In the genomic region with DNA sequence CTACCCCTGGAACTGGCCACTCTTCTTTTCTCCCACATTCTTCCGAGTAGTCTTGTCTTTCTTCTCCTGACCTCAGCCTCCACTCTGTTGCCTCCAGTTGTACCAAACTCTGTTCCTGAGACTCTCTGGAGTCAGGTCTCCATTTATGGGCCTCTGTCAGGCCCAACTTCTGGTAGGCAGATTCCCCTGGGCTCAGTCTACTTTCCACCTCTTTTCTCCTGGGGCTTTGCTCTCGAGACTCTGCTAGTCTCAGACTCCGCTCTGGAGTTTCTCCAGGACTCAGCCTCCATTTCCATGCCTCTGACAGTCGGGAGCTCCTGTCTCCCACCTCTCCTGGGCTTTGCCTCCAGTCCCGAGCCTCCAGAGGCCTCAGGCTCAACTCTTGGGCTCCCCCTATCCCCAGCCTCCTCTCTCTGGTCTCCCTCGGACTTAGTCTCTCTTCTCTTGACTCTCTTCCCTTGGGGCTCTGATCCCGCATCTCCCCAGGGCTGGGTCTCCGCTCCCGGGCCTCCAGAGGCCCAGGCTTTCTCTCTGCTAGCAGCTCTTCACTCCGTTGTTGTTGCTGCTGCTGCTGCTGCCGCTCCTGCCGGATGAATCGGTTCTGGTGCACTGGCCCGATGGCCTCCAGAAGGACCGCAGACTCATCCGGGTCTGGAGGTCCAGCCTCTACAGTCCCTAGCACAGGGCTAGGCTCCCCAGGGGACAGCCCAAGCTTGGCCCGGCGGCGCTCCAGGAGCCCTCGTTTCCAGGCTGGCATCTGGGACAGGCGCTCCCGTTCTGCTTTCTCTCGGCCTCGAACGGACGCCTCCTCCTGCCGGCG, we compare ENCODE assay signal across 8 cellular contexts. TPM values are rescaled to one million over a fixed set of nuclear protein-coding genes. Genes with fewer than 3 reads are reported as not detected.
DNase-seq lines count a peak whose midpoint lies in the region; ATAC-seq and TF ChIP-seq lines count a peak whose summit lies in the region.

No MANE protein-coding gene starts in this region.

- POLR2A ChIA-PET in AG04450 (lab: Yijun Ruan, JAX): interaction anchor here (0.6 kb wide), 1 partner anchor 126 kb away, joined by 4 read pairs; no protein-coding TSS in a partner anchor

- DNase-seq in AG04450 (ENCODE audit: low read depth, low spot score): no peak
- peak in 1 of 2 experiments; percentile 55 for DNase-seq in HL-60 (ENCODE audit: low read depth in 1 of 2, low spot score in 1 of 2)
- peak; percentile 63 for DNase-seq in activated CD8-positive, alpha-beta memory T cell treated with anti-CD3 and anti-CD28 coated beads, Interleukin-2, amount 50 U/mL, for 48 hours
- peak; percentile 41 to 77 (median 74) for DNase-seq in right cardiac atrium
- peak; percentile 52 for DNase-seq in stimulated activated CD8-positive, alpha-beta memory T cell treated with anti-CD3 and anti-CD28 coated beads, Interleukin-4, amount 100 ng/mL, for 48 hours
- no peak for DNase-seq in globus pallidus (ENCODE audit: low spot score)

- H3K27me3 ChIP-seq in AG04450 (ENCODE audit: control insufficient read depth, insufficient read depth, low read length) (no peaks in the 10 kb centered on the region), HL-60 (ENCODE audit: insufficient read depth, poor library complexity, severe bottlenecking) (no peaks in the 10 kb centered on the region), right cardiac atrium (ENCODE audit: control insufficient read depth, insufficient read depth) (no peaks in the 10 kb centered on the region)

- ATAC-seq in right cardiac atrium (no peak), GM18873 (IDR thresholded peaks at IDR 0.05; ENCODE audit: low FRiP score, unreplicated experiment) (no peak), HG03378 (IDR thresholded peaks at IDR 0.05; ENCODE audit: unreplicated experiment) (no peak)

- H3K4me3 ChIP-seq in AG04450 (ENCODE audit: low read depth, low read length): peak overlapping the region; percentile 92
- peak overlapping the region; percentile 60 for H3K4me3 ChIP-seq in HL-60 (replicated peaks; ENCODE audit: insufficient read depth, low read length)
- H3K4me3 ChIP-seq in right cardiac atrium (ENCODE audit: low read length): peak overlapping the region; percentile 88

- peaks cover 10% of the 10 kb centered on the region for H3K4me1 ChIP-seq in right cardiac atrium (ENCODE audit: control insufficient read depth, insufficient read depth, low read length)

- no peaks in the 10 kb centered on the region; the same call in 1 of the 2 replicates for H3K9me3 ChIP-seq in AG04450 (ENCODE audit: control insufficient read depth, insufficient read depth, low read length)
- H3K9me3 ChIP-seq in right cardiac atrium (ENCODE audit: control insufficient read depth, low read length): no peaks in the 10 kb centered on the region

- WGBS in right cardiac atrium: 27% methylated on average over 28 of the region's 28 CpGs

- intact Hi-C loops in right cardiac atrium (cut with DNase I): loop anchor here in 1 of 4 donors (2.0 kb wide), 1 partner anchor 37 kb away; no protein-coding TSS in a partner anchor

- peak overlapping the region; percentile 75 for H3K27ac ChIP-seq in AG04450 (ENCODE audit: low read depth, low read length)
- H3K27ac ChIP-seq in HL-60 (replicated peaks): peak overlapping the region; percentile 94
- peak overlapping the region; percentile 82 for H3K27ac ChIP-seq in right cardiac atrium (ENCODE audit: low read length)

- CTCF ChIA-PET in AG04450 (lab: Charles Lee): interaction anchor here (1.0 to 1.4 kb wide), 3 partner anchors 10 to 402 kb away, joined by 3 to 6 read pairs (median 4); no protein-coding TSS in a partner anchor

- TF ChIP-seq CTCF in AG04450 (IDR thresholded peaks at IDR 0.05; ENCODE audit: low read depth, low read length) (peak; percentile 38), HL-60 (IDR thresholded peaks at IDR 0.05; ENCODE audit: insufficient read depth, low read length) (peak; percentile 9)

RNA-seq across cellular contexts. Expression of a gene that starts 1.1 kb away (rescaled TPM):
- polyA plus RNA-seq in AG04450 (2011; rRNA removed) (83.2 and 89.6 TPM in 2 replicates), right cardiac atrium (23.1 TPM)
- 70.7 and 74.2 TPM in 2 replicates for polyA minus RNA-seq in AG04450 (2011; rRNA and poly(A)+ RNA removed)
- total RNA-seq in right cardiac atrium: 10 to 100 TPM; 21.8 to 33.9 (median 23.5) TPM

RNA-seq across cellular contexts. Expression of a gene that starts 5.4 kb away (rescaled TPM):
- 14.6 and 17.4 TPM in 2 replicates for polyA plus RNA-seq in AG04450 (2011; rRNA removed)
- 11.0 and 15.0 TPM in 2 replicates for polyA minus RNA-seq in AG04450 (2011; rRNA and poly(A)+ RNA removed)
- total RNA-seq in right cardiac atrium: 1 to 10 TPM; 2.5 to 5.8 (median 5.0) TPM
- polyA plus RNA-seq in right cardiac atrium: 5.3 TPM

RNA-seq across cellular contexts. Expression of a gene that starts 12.6 kb away (rescaled TPM):
- 27.6 and 31.9 TPM in 2 replicates for polyA plus RNA-seq in AG04450 (2011; rRNA removed)
- 32.9 and 40.2 TPM in 2 replicates for polyA minus RNA-seq in AG04450 (2011; rRNA and poly(A)+ RNA removed)
- 10 to 100 TPM; 18.2 to 23.4 (median 20.4) TPM for total RNA-seq in right cardiac atrium
- 17.0 TPM for polyA plus RNA-seq in right cardiac atrium

RNA-seq across cellular contexts. Expression of a gene that starts 31.7 kb away (rescaled TPM):
- polyA plus RNA-seq in AG04450 (2011; rRNA removed) (4.1 and 6.8 TPM in 2 replicates), right cardiac atrium (11.1 TPM)
- polyA minus RNA-seq in AG04450 (2011; rRNA and poly(A)+ RNA removed): 9.0 and 9.5 TPM in 2 replicates
- total RNA-seq in right cardiac atrium: 10 to 100 TPM; 20.7 to 26.6 (median 24.2) TPM

RNA-seq across cellular contexts. Expression of a gene that starts 34.8 kb away (rescaled TPM):
- 1,457 and 1,715 TPM in 2 replicates for polyA plus RNA-seq in AG04450 (2011; rRNA removed)
- polyA minus RNA-seq in AG04450 (2011; rRNA and poly(A)+ RNA removed): 1,694 and 2,026 TPM in 2 replicates
- 100 to 1,000 TPM; 130 to 250 (median 200) TPM for total RNA-seq in right cardiac atrium
- polyA plus RNA-seq in right cardiac atrium: 170 TPM

Comparison
In these comparisons a context has a peak if more than half of its experiments do, and no peak if none do; other contexts are left out.
1. DNase-seq: peak in activated CD8-positive, alpha-beta memory T cell treated with anti-CD3 and anti-CD28 coated beads, Interleukin-2, amount 50 U/mL, for 48 hours (single experiment), right cardiac atrium (3 of 3) and stimulated activated CD8-positive, alpha-beta memory T cell treated with anti-CD3 and anti-CD28 coated beads, Interleukin-4, amount 100 ng/mL, for 48 hours (single experiment); none in AG04450 (single experiment) and globus pallidus (single experiment).
2. Peak in every context shown above with its lines, with median percentiles within 50 percentile points of each other: H3K27ac ChIP-seq and H3K4me3 ChIP-seq.